14 cellular contexts compared by ENCODE assay signal in genomic region chr3:14336414-14337285, GRCh38.
DNase-seq lines count a peak whose midpoint lies in the region; ATAC-seq and TF ChIP-seq lines count a peak whose summit lies in the region.
"Had no signal": no experiment of that assay in that cellular context is flagged by ENCODE, and none has a peak within 500 bp of the region (broad histone marks: within the 10 kb centered on the region; RNA-seq: fewer than 3 reads in every experiment).

No MANE protein-coding gene starts in this region.

- no peaks in the 10 kb centered on the region for H4K20me1 ChIP-seq in hepatocyte (ENCODE audit: insufficient read depth, poor library complexity, severe bottlenecking)

- no peak overlapping the region for H3K4me2 ChIP-seq in hepatocyte

- no peaks in the 10 kb centered on the region for H3K27me3 ChIP-seq in hepatocyte
- peaks cover 5% of the 10 kb centered on the region for H3K27me3 ChIP-seq in SJCRH30

- H3K27ac ChIP-seq in hepatocyte (peak overlapping the region; percentile 42), SJCRH30 (no peak overlapping the region)

- H3K79me2 ChIP-seq in hepatocyte: no peaks in the 10 kb centered on the region

- TF ChIP-seq CTCF in hepatocyte (IDR thresholded peaks at IDR 0.05; ENCODE audit: poor library complexity): no peak

- no peaks in the 10 kb centered on the region for H3K9me2 ChIP-seq in hepatocyte (replicated peaks; ENCODE audit: insufficient read depth)

- no peak overlapping the region for H2AFZ ChIP-seq in hepatocyte

- ATAC-seq in HG03280 (IDR thresholded peaks at IDR 0.05; ENCODE audit: unreplicated experiment): no peak
- ATAC-seq: T-helper 17 cell had no signal

- H3K4me1 ChIP-seq in hepatocyte (ENCODE audit: insufficient read depth) (peaks cover 19% of the 10 kb centered on the region), SJCRH30 (peaks cover 4% of the 10 kb centered on the region)

- DNase-seq in HT-29 (ENCODE audit: low spot score) (peak; percentile 80), NCI-H2196 treated with DMSO at 0.1 percent for 48 hours (lab: John Stamatoyannopoulos, UW; ENCODE audit: unreplicated experiment) (peak; percentile 22), hepatocyte (ENCODE audit: low spot score) (peak; percentile 58), renal cortical epithelial cell (ENCODE audit: low read depth) (peak; percentile 42), 8988T (no peak), SJCRH30 (no peak)
- DNase-seq: activated CD4-positive, alpha-beta T cell treated with anti-CD3 and anti-CD28 coated beads for 1 hour; activated CD8-positive, alpha-beta memory T cell treated with anti-CD3 and anti-CD28 coated beads, Interleukin-2, amount 50 U/mL, for 48 hours; activated naive CD4-positive, alpha-beta T cell treated with anti-CD3 and anti-CD28 coated beads, Interleukin-2, amount 10 ng/mL, durations not matched to agents 7 days and 5 days; DMS79 treated with DMSO at 0.1 percent for 48 hours; NCI-H1694; stimulated activated CD4-positive, alpha-beta T cell treated with anti-CD3 and anti-CD28 coated beads, Interleukin-4, amount 100 ng/mL, for 4 hours; T-helper 17 cell had no signal

- 84% methylated on average over 16 of the region's 16 CpGs for WGBS in hepatocyte (ENCODE audit: low lambda C conversion rate, missing lambda C conversion rate)

- H3K36me3 ChIP-seq in hepatocyte (replicated peaks; ENCODE audit: insufficient read depth, low read depth): no peaks in the 10 kb centered on the region
- H3K36me3 ChIP-seq in SJCRH30: no peaks in the 10 kb centered on the region

- no peaks in the 10 kb centered on the region for H3K9me3 ChIP-seq in hepatocyte (ENCODE audit: low read depth)
- H3K9me3 ChIP-seq in SJCRH30 (replicated peaks): no peaks in the 10 kb centered on the region

- no peak overlapping the region for H3K4me3 ChIP-seq in hepatocyte
- H3K4me3 ChIP-seq in SJCRH30: no peak overlapping the region

Comparison
In these comparisons a context has a peak if more than half of its experiments do, and no peak if none do; other contexts are left out.
1. DNase-seq: peak in HT-29 (single experiment), NCI-H2196 treated with DMSO at 0.1 percent for 48 hours (single experiment), hepatocyte (single experiment) and renal cortical epithelial cell (single experiment); none in 8988T (single experiment) and SJCRH30 (0 of 2).